ENCODE assay signal across 8 cellular contexts in genomic region chr19:42220751-42221097, GRCh38.
DNase-seq lines count a peak whose midpoint lies in the region; ATAC-seq lines count a peak whose summit lies in the region.

No MANE protein-coding gene starts in this region.

- H3K9ac ChIP-seq in HUES48 (ENCODE audit: low read depth, low read length) = peak overlapping the region; percentile 44

- peaks cover 26% of the 10 kb centered on the region for H3K36me3 ChIP-seq in HUES48 (ENCODE audit: control insufficient read depth, insufficient read depth, low read length)

- H3K9me3 Mint-ChIP-seq in activated naive CD8-positive, alpha-beta T cell (ENCODE audit: low read depth) = no peaks in the 10 kb centered on the region
- H3K9me3 Mint-ChIP-seq in stimulated activated naive CD8-positive, alpha-beta T cell treated with anti-CD3 and anti-CD28 coated beads, Interleukin-15, amount 100 ng/mL, for 72 hours = no peaks in the 10 kb centered on the region

- peak overlapping the region; percentile 83 for H3K27ac ChIP-seq in HUES48 (ENCODE audit: low read depth, low read length)
- H3K27ac ChIP-seq in caudate nucleus (ENCODE audit: low read depth, low read length) = no peak overlapping the region

- H3K9me3 ChIP-seq in HUES48 (ENCODE audit: control insufficient read depth, insufficient read depth, low read length) (no peaks in the 10 kb centered on the region), iPS-18c (ENCODE audit: control insufficient read depth, insufficient read depth, low read length) (no peaks in the 10 kb centered on the region)

- no peaks in the 10 kb centered on the region for H3K27me3 ChIP-seq in HUES48 (ENCODE audit: control insufficient read depth, insufficient read depth, low read length)

- peaks cover 5% of the 10 kb centered on the region for H3K36me3 Mint-ChIP-seq in activated naive CD8-positive, alpha-beta T cell

- peak overlapping the region; percentile 88 for H3K4me3 ChIP-seq in HUES48 (ENCODE audit: low read depth, low read length)
- peak overlapping the region; percentile 96 for H3K4me3 ChIP-seq in iPS-18c (ENCODE audit: insufficient read depth, low read depth, low read length)

- H3K4me3 Mint-ChIP-seq in activated naive CD8-positive, alpha-beta T cell = peak overlapping the region; percentile 100
- H3K4me3 Mint-ChIP-seq in stimulated activated naive CD8-positive, alpha-beta T cell treated with anti-CD3 and anti-CD28 coated beads, Interleukin-15, amount 100 ng/mL, for 72 hours = peak overlapping the region; percentile 92 to 93

- no peaks in the 10 kb centered on the region for H3K27me3 Mint-ChIP-seq in activated naive CD8-positive, alpha-beta T cell
- H3K27me3 Mint-ChIP-seq in stimulated activated naive CD8-positive, alpha-beta T cell treated with anti-CD3 and anti-CD28 coated beads, Interleukin-15, amount 100 ng/mL, for 72 hours = no peaks in the 10 kb centered on the region

- DNase-seq in stimulated activated naive CD8-positive, alpha-beta T cell treated with anti-CD3 and anti-CD28 coated beads, Interleukin-15, amount 100 ng/mL, for 72 hours = no peak
- DNase-seq in caudate nucleus (lab: John Stamatoyannopoulos, UW) (no peak), NCI-H446 (lab: John Stamatoyannopoulos, UW) (no peak)

- no peak for ATAC-seq in stimulated activated naive CD8-positive, alpha-beta T cell treated with anti-CD3 and anti-CD28 coated beads, Interleukin-15, amount 100 ng/mL, for 72 hours
- ATAC-seq in GM19397 (IDR thresholded peaks at IDR 0.05; ENCODE audit: unreplicated experiment) (no peak), GM21619 (IDR thresholded peaks at IDR 0.05; ENCODE audit: unreplicated experiment) (no peak)

- peaks cover 53% of the 10 kb centered on the region for H3K4me1 Mint-ChIP-seq in activated naive CD8-positive, alpha-beta T cell (ENCODE audit: low read depth)
- H3K4me1 Mint-ChIP-seq in stimulated activated naive CD8-positive, alpha-beta T cell treated with anti-CD3 and anti-CD28 coated beads, Interleukin-15, amount 100 ng/mL, for 72 hours = peaks cover 59% of the 10 kb centered on the region

- peaks cover 19% of the 10 kb centered on the region for H3K4me1 ChIP-seq in HUES48 (ENCODE audit: control insufficient read depth, insufficient read depth, low read length)

- peak overlapping the region; percentile 99 for H3K27ac Mint-ChIP-seq in activated naive CD8-positive, alpha-beta T cell
- peak overlapping the region; percentile 92 to 95 for H3K27ac Mint-ChIP-seq in stimulated activated naive CD8-positive, alpha-beta T cell treated with anti-CD3 and anti-CD28 coated beads, Interleukin-15, amount 100 ng/mL, for 72 hours
